ENCODE assay signal across 1 cellular context in the genomic region with DNA sequence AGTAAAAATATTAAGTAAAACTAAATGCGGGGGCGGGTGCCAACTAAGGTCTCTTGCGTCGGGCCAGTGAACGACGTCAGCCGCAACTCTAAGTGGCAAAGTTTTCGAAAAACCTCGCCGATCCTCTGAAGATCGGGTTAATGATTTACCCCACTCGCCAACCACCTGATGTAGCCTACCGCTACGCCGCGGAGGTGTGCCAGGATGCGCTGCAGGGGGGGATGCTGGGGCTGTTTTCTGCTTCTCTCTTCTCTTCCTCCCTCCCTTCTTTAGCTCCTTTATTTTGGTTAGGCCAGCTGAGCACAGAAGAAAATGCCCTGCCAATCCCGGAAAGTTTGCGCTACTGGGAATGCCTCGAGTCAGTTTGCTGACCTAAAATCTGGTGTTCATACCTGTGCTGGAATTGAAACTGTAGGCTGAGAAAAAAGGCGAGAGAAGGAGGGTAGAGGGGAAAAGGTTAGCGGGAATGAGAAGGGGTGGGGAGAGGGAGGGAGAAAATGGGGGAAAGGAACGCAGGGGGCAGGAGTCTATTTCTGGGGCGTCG.
A peak's percentile ranks its signal among the peaks of the same experiment; 100 is the strongest.
TF ChIP-seq lines count a peak whose summit lies in the region.

No MANE protein-coding gene starts in this region.

TF ChIP-seq in HepG2, 621 proteins besides CTCF, POLR2A, EP300 and RAD21:
- TF ChIP-seq EZH2 (conservative IDR thresholded peaks at IDR 0.05; ENCODE audit: low read depth, low read length) (peak; percentile 83; the same call in 1 of the 2 replicates), PCBP2 (optimal IDR thresholded peaks at IDR 0.05; ENCODE audit: low read depth, low read length, poor library complexity, severe bottlenecking) (peak; percentile 69)
- TF ChIP-seq, protein P1, sequence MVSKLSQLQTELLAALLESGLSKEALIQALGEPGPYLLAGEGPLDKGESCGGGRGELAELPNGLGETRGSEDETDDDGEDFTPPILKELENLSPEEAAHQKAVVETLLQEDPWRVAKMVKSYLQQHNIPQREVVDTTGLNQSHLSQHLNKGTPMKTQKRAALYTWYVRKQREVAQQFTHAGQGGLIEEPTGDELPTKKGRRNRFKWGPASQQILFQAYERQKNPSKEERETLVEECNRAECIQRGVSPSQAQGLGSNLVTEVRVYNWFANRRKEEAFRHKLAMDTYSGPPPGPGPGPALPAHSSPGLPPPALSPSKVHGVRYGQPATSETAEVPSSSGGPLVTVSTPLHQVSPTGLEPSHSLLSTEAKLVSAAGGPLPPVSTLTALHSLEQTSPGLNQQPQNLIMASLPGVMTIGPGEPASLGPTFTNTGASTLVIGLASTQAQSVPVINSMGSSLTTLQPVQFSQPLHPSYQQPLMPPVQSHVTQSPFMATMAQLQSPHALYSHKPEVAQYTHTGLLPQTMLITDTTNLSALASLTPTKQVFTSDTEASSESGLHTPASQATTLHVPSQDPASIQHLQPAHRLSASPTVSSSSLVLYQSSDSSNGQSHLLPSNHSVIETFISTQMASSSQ (IDR thresholded peaks at IDR 0.05; ENCODE audit: low read depth) = peak; percentile 61
- TF ChIP-seq, protein P1 (CRISPR knock-in tag; IDR thresholded peaks at IDR 0.05; ENCODE audit: borderline replicate concordance) = peak; percentile 46; the same call in 1 of the 2 replicates
- TF ChIP-seq, protein P2, sequence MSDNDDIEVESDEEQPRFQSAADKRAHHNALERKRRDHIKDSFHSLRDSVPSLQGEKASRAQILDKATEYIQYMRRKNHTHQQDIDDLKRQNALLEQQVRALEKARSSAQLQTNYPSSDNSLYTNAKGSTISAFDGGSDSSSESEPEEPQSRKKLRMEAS (IDR thresholded peaks at IDR 0.05) = no peak
TF ChIP-seq in HepG2: peak in this region for 3.
